2 cellular contexts compared by ENCODE assay signal in the genomic region with DNA sequence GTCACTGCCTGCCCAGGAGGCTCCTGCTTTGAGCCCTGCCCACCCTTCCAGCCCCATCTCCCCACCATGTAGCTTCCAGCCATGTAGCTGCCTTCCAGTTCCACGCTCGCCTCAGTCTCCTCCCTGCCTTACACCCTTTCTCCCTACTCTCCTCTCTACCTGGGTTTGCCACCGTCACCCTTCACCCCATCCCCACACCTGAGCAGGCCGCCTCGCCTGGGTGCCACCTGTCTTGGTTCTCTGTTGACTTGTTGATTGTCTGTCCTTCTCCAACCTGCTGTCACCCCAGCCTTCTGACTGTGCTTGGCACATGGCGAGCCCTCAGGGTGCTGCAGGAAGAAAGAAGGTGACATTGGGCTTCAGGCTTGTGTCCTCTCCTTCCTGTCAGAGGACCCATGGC. TPM values are rescaled to one million over a fixed set of nuclear protein-coding genes. Genes with fewer than 3 reads are reported as not detected.
"Had no signal": no experiment of that assay in that cellular context is flagged by ENCODE, and none has a peak within 500 bp of the region (broad histone marks: within the 10 kb centered on the region; RNA-seq: fewer than 3 reads in every experiment).

No MANE protein-coding gene starts in this region.

RNA-seq across cellular contexts. Expression of a gene that starts 3.7 kb away (rescaled TPM):
- total RNA-seq: activated T-helper 2 cell treated with anti-CD3 and anti-CD28 coated beads, Interferon-gamma antibody, Interleukin-2, Interleukin-4, amounts not matched to agents 10 μg/mL and 5 μg/mL and 100 μg/mL, durations not matched to agents 14 hours and 24 hours and 36 hours; ascending aorta had no signal
